16 cellular contexts compared by ENCODE assay signal in genomic region chr15:78685925-78686324, GRCh38. TPM values are rescaled to one million over a fixed set of nuclear protein-coding genes. Genes with fewer than 3 reads are reported as not detected.
DNase-seq lines count a peak whose midpoint lies in the region; ATAC-seq and TF ChIP-seq lines count a peak whose summit lies in the region.
"Had no signal": no experiment of that assay in that cellular context is flagged by ENCODE, and none has a peak within 500 bp of the region (broad histone marks: within the 10 kb centered on the region; RNA-seq: fewer than 3 reads in every experiment).

No MANE protein-coding gene starts in this region.

- H4K8ac ChIP-seq in neuronal stem cell (ENCODE audit: low read depth, low read length) = no peak overlapping the region

- no peak for TF ChIP-seq CTCF in coronary artery (IDR thresholded peaks at IDR 0.05)

- H3K4me3 ChIP-seq in coronary artery (no peak overlapping the region), neuronal stem cell (ENCODE audit: low read length in 2 of 2) (no peak overlapping the region)
- H3K4me3 ChIP-seq: PC-9 had no signal

- no peak overlapping the region for H3K4ac ChIP-seq in neuronal stem cell (ENCODE audit: low read length)

- H3K14ac ChIP-seq in neuronal stem cell (ENCODE audit: low read length) = no peak overlapping the region

- no CpG with 5 or more reads among the region's 8 CpGs for WGBS in neuronal stem cell (ENCODE audit: extremely low coverage in 2 of 2, insufficient read length in 2 of 2, insufficient replicate concordance in 1 of 2), 2 donors

- H3K79me1 ChIP-seq in neuronal stem cell (ENCODE audit: low read depth, low read length) = no peaks in the 10 kb centered on the region

- no peak overlapping the region for H4K91ac ChIP-seq in neuronal stem cell (ENCODE audit: low read depth, low read length, poor library complexity)

- ATAC-seq in left cardiac atrium = no peak
- no peak for ATAC-seq in GM19035 (IDR thresholded peaks at IDR 0.05; ENCODE audit: unreplicated experiment)

- peaks cover 2 to 10% of the 10 kb centered on the region in 2 donors for H3K4me1 ChIP-seq in neuronal stem cell (ENCODE audit: control insufficient read depth in 2 of 2, insufficient read depth in 1 of 2, low read depth in 1 of 2, low read length in 2 of 2)

- H3K4me2 ChIP-seq in neuronal stem cell (ENCODE audit: insufficient read depth, low read length, poor library complexity, severe bottlenecking) = no peak overlapping the region
- H3K4me2 ChIP-seq: PC-9 had no signal

- no peak overlapping the region for H3K18ac ChIP-seq in neuronal stem cell (ENCODE audit: low read length)

- H3K23ac ChIP-seq in neuronal stem cell (ENCODE audit: low read depth, low read length, poor library complexity) = no peak overlapping the region

- no peaks in the 10 kb centered on the region for H3K36me3 ChIP-seq in neuronal stem cell (replicated peaks in 1 of 2; ENCODE audit: control insufficient read depth in 2 of 2, insufficient read depth in 2 of 2, low read length in 2 of 2)

- H3K9ac ChIP-seq in neuronal stem cell (ENCODE audit: low read depth, low read length, poor library complexity) = no peak overlapping the region

- no peak overlapping the region for H2AK5ac ChIP-seq in neuronal stem cell (ENCODE audit: low read depth, low read length)

- intact Hi-C loops in cardiac septum (cut with DNase I) (no loop called here), left cardiac atrium (cut with DNase I) (no loop called here)

- no peak overlapping the region for H2BK12ac ChIP-seq in neuronal stem cell (ENCODE audit: low read length)

- peak overlapping the region; percentile 66 for H2AFZ ChIP-seq in neuronal stem cell (ENCODE audit: low read length)
- H2AFZ ChIP-seq: PC-9 had no signal

- H3K27ac ChIP-seq in coronary artery (no peak overlapping the region), neuronal stem cell (replicated peaks; ENCODE audit: low read length) (no peak overlapping the region)
- H3K27ac ChIP-seq: PC-9 had no signal

- H2BK5ac ChIP-seq in neuronal stem cell (ENCODE audit: low read length) = no peak overlapping the region

- no peak overlapping the region for H2BK15ac ChIP-seq in neuronal stem cell (ENCODE audit: low read length)

- H3K9me3 ChIP-seq in neuronal stem cell (replicated peaks in 1 of 2; ENCODE audit: control insufficient read depth in 2 of 2, insufficient read depth in 1 of 2, low read depth in 1 of 2, low read length in 2 of 2) = no peaks in the 10 kb centered on the region

- H2BK120ac ChIP-seq in neuronal stem cell (ENCODE audit: low read depth, low read length) = no peak overlapping the region

- DNase-seq in cardiac septum (ENCODE audit: low spot score) = peak; percentile 36
- DNase-seq in left cardiac atrium = no peak
- peak; percentile 28 for DNase-seq in coronary artery (ENCODE audit: low spot score)
- no peak for DNase-seq in neuronal stem cell (ENCODE audit: low spot score)
- no peak for DNase-seq in activated effector memory CD4-positive, alpha-beta T cell treated with Interleukin-2 at 50 U/mL for 16 hours
- DNase-seq in HPDE6-E6E7 (ENCODE audit: extremely low spot score) = no peak
- DNase-seq: C1 segment of cervical spinal cord, MV-4-11, NCI-H1930, NCI-H748 treated with DMSO at 0.1 percent for 48 hours, PC-9 had no signal

- peaks cover 0 to 5% (median 0%) of the 10 kb centered on the region in 3 experiments for H3K27me3 ChIP-seq in neuronal stem cell (ENCODE audit: control insufficient read depth in 3 of 3, insufficient read depth in 3 of 3, low read depth in 1 of 3, low read length in 3 of 3)

RNA-seq across cellular contexts. Expression of gene CHRNB4, which starts 44.9 kb away (rescaled TPM):
- total RNA-seq in cardiac septum = not detected
- under 1 TPM in 1 of 2 donors, not detected in 1; 0.13 TPM for total RNA-seq in left cardiac atrium
- 0.17 TPM for polyA plus RNA-seq in neuronal stem cell (2013, experiment 1 of 2)
- polyA plus RNA-seq in neuronal stem cell (2013, experiment 2 of 2) = 0.17 TPM
- total RNA-seq: G401, H4, HT1080 had no signal
- polyA plus RNA-seq: IgD-negative memory B cell had no signal

Comparison
In these comparisons a context has a peak if more than half of its experiments do, and no peak if none do; other contexts are left out.
1. DNase-seq: peak in cardiac septum (single experiment) and coronary artery (single experiment); none in left cardiac atrium (single experiment), neuronal stem cell (single experiment), activated effector memory CD4-positive, alpha-beta T cell treated with Interleukin-2 at 50 U/mL for 16 hours (single experiment) and HPDE6-E6E7 (single experiment).